Comparison of ENCODE assay signal across 10 cellular contexts in genomic region chr4:4673070-4673469, GRCh38.
DNase-seq lines count a peak whose midpoint lies in the region; ATAC-seq and TF ChIP-seq lines count a peak whose summit lies in the region.
"Had no signal": no experiment of that assay in that cellular context is flagged by ENCODE, and none has a peak within 500 bp of the region (broad histone marks: within the 10 kb centered on the region; RNA-seq: fewer than 3 reads in every experiment).

No MANE protein-coding gene starts in this region.

- no peaks in the 10 kb centered on the region for H4K20me1 ChIP-seq in H9 (ENCODE audit: control insufficient read depth, insufficient read depth, insufficient read length)
- no peaks in the 10 kb centered on the region for H4K20me1 ChIP-seq in MM.1S (ENCODE audit: insufficient read depth, low read length)

- peaks cover 45 to 46% of the 10 kb centered on the region in 2 experiments for H3K4me1 Mint-ChIP-seq in H9

- H3K23ac ChIP-seq in H9 (ENCODE audit: insufficient read length, low read depth, low read length): no peak overlapping the region

- no peak overlapping the region for H4K5ac ChIP-seq in H9 (ENCODE audit: insufficient read length, low read depth, low read length)

- TF ChIP-seq CTCF in H9 (conservative IDR thresholded peaks at IDR 0.05) (no peak), MM.1S (IDR thresholded peaks at IDR 0.05; ENCODE audit: low read length) (no peak)

- H2BK20ac ChIP-seq in H9 (ENCODE audit: low read depth, low read length, poor library complexity, severe bottlenecking): no peak overlapping the region

- no peaks in the 10 kb centered on the region; a peak in 1 of 5 replicates for H3K9me3 Mint-ChIP-seq in H9

- no peak overlapping the region for H3K4me3 Mint-ChIP-seq in H9

- H2BK12ac ChIP-seq in H9 (ENCODE audit: insufficient read length, low read depth, low read length): no peak overlapping the region

- H3K4me2 ChIP-seq in H9 (ENCODE audit: insufficient read depth, insufficient read length, low read length): no peak overlapping the region
- H3K4me2 ChIP-seq in MM.1S (ENCODE audit: low read depth, low read length): no peak overlapping the region

- H2AFZ ChIP-seq in H9 (ENCODE audit: low read length): no peak overlapping the region
- no peak overlapping the region for H2AFZ ChIP-seq in MM.1S (ENCODE audit: low read length)

- H3K27ac ChIP-seq in H9 (ENCODE audit: insufficient read length, low read depth, low read length) (no peak overlapping the region), MM.1S (ENCODE audit: low read length) (no peak overlapping the region)

- no peaks in the 10 kb centered on the region for H3K9me2 ChIP-seq in MM.1S (replicated peaks; ENCODE audit: insufficient read depth, low read length)

- H4K8ac ChIP-seq in H9 (replicated peaks; ENCODE audit: insufficient read length, low read depth, low read length): no peak overlapping the region

- no peak overlapping the region for H3K56ac ChIP-seq in H9 (ENCODE audit: insufficient read length, low read depth, low read length)

- no peak overlapping the region for H3K4me3 ChIP-seq in MM.1S (ENCODE audit: low read length)

- H4K91ac ChIP-seq in H9 (ENCODE audit: insufficient read length, low read depth, low read length): no peak overlapping the region

- no peaks in the 10 kb centered on the region for H3K9me3 ChIP-seq in H9 (ENCODE audit: control insufficient read depth, low read depth, low read length)
- no peaks in the 10 kb centered on the region for H3K9me3 ChIP-seq in MM.1S (replicated peaks; ENCODE audit: insufficient read depth, low read length)

- no peaks in the 10 kb centered on the region for H3K27me3 ChIP-seq in H9 (ENCODE audit: insufficient read depth, low read length)
- no peaks in the 10 kb centered on the region for H3K27me3 ChIP-seq in MM.1S (replicated peaks; ENCODE audit: insufficient read depth, low read length)

- H3K4me1 ChIP-seq in H9 (ENCODE audit: insufficient read depth, low read length): peaks cover 12% of the 10 kb centered on the region; the same call in 1 of the 2 replicates
- no peaks in the 10 kb centered on the region for H3K4me1 ChIP-seq in MM.1S (ENCODE audit: low read length)

- H2BK120ac ChIP-seq in H9 (ENCODE audit: low read depth, low read length, poor library complexity, severe bottlenecking): no peak overlapping the region

- no peak for ATAC-seq in HG02884 (IDR thresholded peaks at IDR 0.05; ENCODE audit: unreplicated experiment)
- no peak for ATAC-seq in GM21447 (IDR thresholded peaks at IDR 0.05; ENCODE audit: unreplicated experiment)

- H3T11ph ChIP-seq in H9 (ENCODE audit: low read length): no peak overlapping the region

- H2BK15ac ChIP-seq in H9 (ENCODE audit: low read depth, low read length): no peak overlapping the region

- H2BK5ac ChIP-seq in H9 (ENCODE audit: insufficient read length, low read length): no peak overlapping the region

- no CpG with 5 or more reads among the region's 19 CpGs for WGBS in H9 (ENCODE audit: extremely low coverage, insufficient read length, low lambda C conversion rate)

- no peaks in the 10 kb centered on the region for H3K79me1 ChIP-seq in H9 (ENCODE audit: insufficient read depth, low read depth, low read length, poor library complexity, severe bottlenecking)

- H3K36me3 Mint-ChIP-seq in H9 (ENCODE audit: insufficient read depth in 1 of 3, low read depth in 3 of 3): peaks cover 0 to 3% (median 0%) of the 10 kb centered on the region in 3 experiments; a peak in 2 of 7 replicates

- DNase-seq in AG08395 (ENCODE audit: low spot score): peak; percentile 24
- DNase-seq in H9: peak; percentile 97
- DNase-seq in RPMI7951 (ENCODE audit: low read depth): peak; percentile 78
- DNase-seq in foreskin melanocyte: peak; percentile 28
- DNase-seq in MM.1S: no peak
- no peak for DNase-seq in hypothalamus (lab: John Stamatoyannopoulos, UW)
- DNase-seq: activated T-cell treated with anti-CD3 and anti-CD28 coated beads for 4 hours, GF-D8 had no signal

- no peaks in the 10 kb centered on the region for H3K36me3 ChIP-seq in MM.1S (replicated peaks; ENCODE audit: insufficient read depth, low read length)

- H3K18ac ChIP-seq in H9 (ENCODE audit: insufficient read length, low read depth, low read length): no peak overlapping the region

- H3K27me3 Mint-ChIP-seq in H9 (ENCODE audit: low read depth): peaks cover 22% of the 10 kb centered on the region

- no peaks in the 10 kb centered on the region for H3K79me2 ChIP-seq in H9 (ENCODE audit: insufficient read depth, low read length)
- no peaks in the 10 kb centered on the region for H3K79me2 ChIP-seq in MM.1S (ENCODE audit: low read length)

- H3K14ac ChIP-seq in H9 (ENCODE audit: insufficient read depth, low read length): no peak overlapping the region

- no peaks in the 10 kb centered on the region for H3F3A ChIP-seq in MM.1S (ENCODE audit: insufficient read depth, low read length)

- H3K9ac ChIP-seq in H9 (ENCODE audit: extremely low read depth, insufficient read length, low read length) (no peak overlapping the region), MM.1S (ENCODE audit: low read length) (no peak overlapping the region)

- H3K23me2 ChIP-seq in H9 (ENCODE audit: insufficient read length, low read depth, low read length, poor library complexity, severe bottlenecking): no peaks in the 10 kb centered on the region

- H3K27ac Mint-ChIP-seq in H9: no peak overlapping the region

- H3K4ac ChIP-seq in H9 (ENCODE audit: low read depth, low read length): no peak overlapping the region

- H2AK5ac ChIP-seq in H9 (ENCODE audit: insufficient read length, low read length): no peak overlapping the region

Comparison
In these comparisons a context has a peak if more than half of its experiments do, and no peak if none do; other contexts are left out.
1. DNase-seq: peak in AG08395 (single experiment), H9 (single experiment), RPMI7951 (single experiment) and foreskin melanocyte (single experiment); none in MM.1S (single experiment) and hypothalamus (0 of 51).